Comparison of ENCODE assay signal across 17 cellular contexts in genomic region chr1:104874044-104874443, GRCh38.
DNase-seq lines count a peak whose midpoint lies in the region; ATAC-seq and TF ChIP-seq lines count a peak whose summit lies in the region.
"Had no signal": no experiment of that assay in that cellular context is flagged by ENCODE, and none has a peak within 500 bp of the region (broad histone marks: within the 10 kb centered on the region; RNA-seq: fewer than 3 reads in every experiment).

No MANE protein-coding gene starts in this region.

- in situ Hi-C loops in gastrocnemius medialis (cut with MboI; ENCODE audit: low sequenced_read_pairs in 4 of 4), result no loop called here

- H3K4me3 ChIP-seq in GM06990 (replicated peaks; ENCODE audit: low read depth, low read length) (no peak overlapping the region), gastrocnemius medialis (no peak overlapping the region)
- H3K4me3 ChIP-seq: GM23248, uterus had no signal

- no peaks in the 10 kb centered on the region for H3K27me3 Mint-ChIP-seq in endothelial cell (ENCODE audit: unreplicated experiment)
- H3K27me3 Mint-ChIP-seq: activated naive CD4-positive, alpha-beta T cell treated with anti-CD3 and anti-CD28 coated beads, Interleukin-2, amount 10 ng/mL, durations not matched to agents 7 days and 5 days; stimulated activated memory B cell treated with anti-CD40 and anti-IgM and Interleukin-4, amounts not matched to agents 10 μg/mL and 1 μg/mL and 100 μg/mL, for 72 hours had no signal

- H3K4me1 Mint-ChIP-seq in endothelial cell (ENCODE audit: unreplicated experiment), result no peaks in the 10 kb centered on the region
- H3K4me1 Mint-ChIP-seq: activated naive CD4-positive, alpha-beta T cell treated with anti-CD3 and anti-CD28 coated beads, Interleukin-2, amount 10 ng/mL, durations not matched to agents 7 days and 5 days; stimulated activated memory B cell treated with anti-CD40 and anti-IgM and Interleukin-4, amounts not matched to agents 10 μg/mL and 1 μg/mL and 100 μg/mL, for 72 hours had no signal

- H3K27ac ChIP-seq in gastrocnemius medialis, result no peak overlapping the region
- H3K27ac ChIP-seq: GM23248, uterus had no signal

- TF ChIP-seq POLR2A in gastrocnemius medialis (IDR thresholded peaks at IDR 0.05), result no peak

- no peaks in the 10 kb centered on the region for H3K36me3 Mint-ChIP-seq in endothelial cell (ENCODE audit: low read depth, unreplicated experiment)
- H3K36me3 Mint-ChIP-seq: activated naive CD4-positive, alpha-beta T cell treated with anti-CD3 and anti-CD28 coated beads, Interleukin-2, amount 10 ng/mL, durations not matched to agents 7 days and 5 days; stimulated activated memory B cell treated with anti-CD40 and anti-IgM and Interleukin-4, amounts not matched to agents 10 μg/mL and 1 μg/mL and 100 μg/mL, for 72 hours had no signal

- intact Hi-C loops in gastrocnemius medialis (cut with DNase I; ENCODE audit: low total_unique reads), result no loop called here

- DNase-seq in GM06990 (ENCODE audit: extremely low read depth, insufficient read length) (peak; percentile 21), NCI-H774 (lab: John Stamatoyannopoulos, UW) (no peak), gastrocnemius medialis (no peak), endothelial cell (ENCODE audit: low spot score) (no peak)
- DNase-seq in activated effector memory CD4-positive, alpha-beta T cell treated with anti-CD3 and anti-CD28 coated beads, Interleukin-2, amount 50 U/mL, for 16 hours, result no peak
- DNase-seq: ACHN; activated naive CD4-positive, alpha-beta T cell treated with anti-CD3 and anti-CD28 coated beads, Interleukin-2, amount 10 ng/mL, durations not matched to agents 7 days and 5 days; GM23248; kidney glomerular epithelial cell; NCI-H2171 treated with DMSO at 0.1 percent for 48 hours; stimulated activated CD4-positive, alpha-beta T cell treated with anti-CD3 and anti-CD28 coated beads, Interleukin-2, amount 100 ng/mL, for 48 hours; T1000; uterus had no signal

- no peaks in the 10 kb centered on the region for H3K4me1 ChIP-seq in gastrocnemius medialis
- H3K4me1 ChIP-seq: uterus had no signal

- H3K9me3 ChIP-seq in gastrocnemius medialis, result no peaks in the 10 kb centered on the region
- H3K9me3 ChIP-seq: uterus had no signal

- peak; percentile 66 for ATAC-seq in GM19395 (IDR thresholded peaks at IDR 0.05; ENCODE audit: unreplicated experiment)
- peak; percentile 85 for ATAC-seq in HG02840 (IDR thresholded peaks at IDR 0.05; ENCODE audit: low FRiP score, unreplicated experiment)
- ATAC-seq in HG03521 (IDR thresholded peaks at IDR 0.05; ENCODE audit: unreplicated experiment), result peak; percentile 84
- no peak for ATAC-seq in gastrocnemius medialis
- ATAC-seq: stimulated activated memory B cell treated with anti-CD40 and anti-IgM and Interleukin-4, amounts not matched to agents 10 μg/mL and 1 μg/mL and 100 μg/mL, for 72 hours had no signal

- no peak overlapping the region for H3K4me3 Mint-ChIP-seq in endothelial cell (ENCODE audit: unreplicated experiment)
- H3K4me3 Mint-ChIP-seq: activated naive CD4-positive, alpha-beta T cell treated with anti-CD3 and anti-CD28 coated beads, Interleukin-2, amount 10 ng/mL, durations not matched to agents 7 days and 5 days; stimulated activated memory B cell treated with anti-CD40 and anti-IgM and Interleukin-4, amounts not matched to agents 10 μg/mL and 1 μg/mL and 100 μg/mL, for 72 hours had no signal

- TF ChIP-seq CTCF in GM06990 (IDR thresholded peaks at IDR 0.05; ENCODE audit: insufficient read depth, low read length, poor library complexity, severe bottlenecking) (no peak), gastrocnemius medialis (IDR thresholded peaks at IDR 0.05 in 4 of 5, conservative IDR thresholded peaks at IDR 0.05 in 1 of 5) (no peak), endothelial cell (IDR thresholded peaks at IDR 0.05; ENCODE audit: unreplicated experiment) (no peak)

- H3K36me3 ChIP-seq in GM06990 (ENCODE audit: control insufficient read depth, insufficient read depth, low read length), result no peaks in the 10 kb centered on the region
- no peaks in the 10 kb centered on the region for H3K36me3 ChIP-seq in gastrocnemius medialis
- H3K36me3 ChIP-seq: uterus had no signal

- H3K27ac Mint-ChIP-seq in endothelial cell (ENCODE audit: unreplicated experiment), result no peak overlapping the region
- H3K27ac Mint-ChIP-seq: activated naive CD4-positive, alpha-beta T cell treated with anti-CD3 and anti-CD28 coated beads, Interleukin-2, amount 10 ng/mL, durations not matched to agents 7 days and 5 days; stimulated activated memory B cell treated with anti-CD40 and anti-IgM and Interleukin-4, amounts not matched to agents 10 μg/mL and 1 μg/mL and 100 μg/mL, for 72 hours had no signal

- H3K9me3 Mint-ChIP-seq in endothelial cell (ENCODE audit: unreplicated experiment), result no peaks in the 10 kb centered on the region
- H3K9me3 Mint-ChIP-seq: stimulated activated memory B cell treated with anti-CD40 and anti-IgM and Interleukin-4, amounts not matched to agents 10 μg/mL and 1 μg/mL and 100 μg/mL, for 72 hours had no signal

- H3K27me3 ChIP-seq in GM06990 (replicated peaks; ENCODE audit: control insufficient read depth, insufficient read depth, low read length) (no peaks in the 10 kb centered on the region), gastrocnemius medialis (no peaks in the 10 kb centered on the region)
- H3K27me3 ChIP-seq: uterus had no signal

Comparison
In these comparisons a context has a peak if more than half of its experiments do, and no peak if none do; other contexts are left out.
1. ATAC-seq: peak in GM19395 (single experiment), HG02840 (single experiment) and HG03521 (single experiment); none in gastrocnemius medialis (0 of 2).